Comparison of ENCODE assay signal across 23 cellular contexts in the genomic region with DNA sequence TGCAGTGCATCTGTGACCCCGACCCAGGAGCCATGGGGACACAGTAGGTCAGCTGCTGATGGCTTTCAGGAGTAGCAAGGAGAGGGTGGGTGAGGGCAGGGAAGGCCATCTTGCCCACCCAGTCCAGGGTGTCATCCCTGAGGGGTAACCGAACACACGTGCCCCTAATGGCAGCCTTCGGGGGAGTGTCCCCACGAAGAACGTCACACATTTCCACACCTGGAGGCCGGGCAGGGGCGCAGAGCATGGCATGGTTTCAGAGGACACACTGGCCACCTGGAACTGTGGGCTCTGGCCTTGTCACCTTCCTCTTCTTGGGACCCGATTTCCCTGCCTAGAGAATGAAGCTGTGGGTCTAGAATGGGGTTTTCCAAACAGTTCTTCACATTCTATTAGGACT. TPM values are rescaled to one million over a fixed set of nuclear protein-coding genes. Genes with fewer than 3 reads are reported as not detected.
"Had no signal": no experiment of that assay in that cellular context is flagged by ENCODE, and none has a peak within 500 bp of the region (broad histone marks: within the 10 kb centered on the region; RNA-seq: fewer than 3 reads in every experiment).

No MANE protein-coding gene starts in this region.

- H3K27me3 ChIP-seq: MG63, SJSA1 had no signal

- FAIRE-seq: HepG2 had no signal

- DNase-seq: IMR-90, Karpas-422, KG1, MG63, NCI-H1092, NCI-H1436, NCI-H187, NCI-H2029, NCI-H2081 treated with DMSO at 0.1 percent for 48 hours, NCI-H2171, NCI-H226, NCI-H446, NCI-H510A, NCI-H524 treated with DMSO at 0.1 percent for 48 hours, NCI-H69, NCI-H774, SIG-M5 had no signal

- H3K4me3 ChIP-seq: MG63, SJSA1, SK-N-MC had no signal

- ATAC-seq: HepG2, Panc1, Right ventricle myocardium inferior had no signal

- H3K27ac ChIP-seq: SJSA1, SK-N-MC had no signal

- H3K36me3 ChIP-seq: MG63, SJSA1 had no signal

- H3K9me3 ChIP-seq: MG63, SJSA1 had no signal

RNA-seq across cellular contexts. Expression of a gene that starts 19.4 kb away (rescaled TPM):
- total RNA-seq: HT1080, SJSA1 had no signal

RNA-seq across cellular contexts. Expression of a gene that starts 45.9 kb away (rescaled TPM):
- total RNA-seq: HepG2, HT1080, IMR-90, Right ventricle myocardium inferior, SJSA1 had no signal
- polyA plus RNA-seq: HepG2, IMR-90 had no signal
